In genomic region chr6:160073272-160073671, GRCh38 we compare ENCODE assay signal across 35 cellular contexts. TPM values are rescaled to one million over a fixed set of nuclear protein-coding genes. Genes with fewer than 3 reads are reported as not detected.
"Had no signal": no experiment of that assay in that cellular context is flagged by ENCODE, and none has a peak within 500 bp of the region (broad histone marks: within the 10 kb centered on the region; RNA-seq: fewer than 3 reads in every experiment).

No MANE protein-coding gene starts in this region.

- H3K27ac Mint-ChIP-seq: activated CD8-positive, alpha-beta memory T cell treated with anti-CD3 and anti-CD28 coated beads, Interleukin-2, amount 10 ng/mL, durations not matched to agents 7 days and 5 days; activated naive CD4-positive, alpha-beta T cell treated with anti-CD3 and anti-CD28 coated beads, Interleukin-2, amount 50 U/mL, for 24 hours; activated naive CD8-positive, alpha-beta T cell treated with anti-CD3 and anti-CD28 coated beads, Interleukin-2, amount 10 ng/mL, durations not matched to agents 7 days and 5 days; activated T-helper 2 cell treated with anti-CD3 and anti-CD28 coated beads, Interferon-gamma antibody, Interleukin-2, Interleukin-4, amounts not matched to agents 10 μg/mL and 5 μg/mL and 100 μg/mL, durations not matched to agents 14 hours and 24 hours and 36 hours had no signal

- H3K4me2 ChIP-seq: PC-9 had no signal

- H3K9me3 ChIP-seq: ascending aorta had no signal

- H3K27me3 ChIP-seq: ascending aorta had no signal

- H3K27ac ChIP-seq: ascending aorta, PC-9, VCaP had no signal

- H3K9me3 Mint-ChIP-seq: activated CD4-positive, alpha-beta memory T cell treated with anti-CD3 and anti-CD28 coated beads, Interleukin-2, amount 10 ng/mL, durations not matched to agents 7 days and 5 days; activated naive CD4-positive, alpha-beta T cell treated with anti-CD3 and anti-CD28 coated beads, Interleukin-2, amount 50 U/mL, for 24 hours; activated naive CD8-positive, alpha-beta T cell treated with anti-CD3 and anti-CD28 coated beads, Interleukin-2, amount 10 ng/mL, durations not matched to agents 7 days and 5 days; activated T-helper 2 cell treated with anti-CD3 and anti-CD28 coated beads, Interferon-gamma antibody, Interleukin-2, Interleukin-4, amounts not matched to agents 10 μg/mL and 5 μg/mL and 100 μg/mL, durations not matched to agents 14 hours and 24 hours and 36 hours had no signal

- H3K4me1 ChIP-seq: ascending aorta had no signal

- H3K4me3 ChIP-seq: ascending aorta, PC-9 had no signal

- H3K4me3 Mint-ChIP-seq: activated CD4-positive, alpha-beta memory T cell treated with anti-CD3 and anti-CD28 coated beads, Interleukin-2, amount 10 ng/mL, durations not matched to agents 7 days and 5 days; activated CD8-positive, alpha-beta memory T cell treated with anti-CD3 and anti-CD28 coated beads, Interleukin-2, amount 10 ng/mL, durations not matched to agents 7 days and 5 days; activated naive CD4-positive, alpha-beta T cell treated with anti-CD3 and anti-CD28 coated beads, Interleukin-2, amount 50 U/mL, for 24 hours; activated naive CD8-positive, alpha-beta T cell treated with anti-CD3 and anti-CD28 coated beads, Interleukin-2, amount 10 ng/mL, durations not matched to agents 7 days and 5 days had no signal

- ATAC-seq: activated CD8-positive, alpha-beta memory T cell treated with anti-CD3 and anti-CD28 coated beads, Interleukin-2, amount 10 ng/mL, durations not matched to agents 7 days and 5 days; Right ventricle myocardium inferior had no signal

- H3K27me3 Mint-ChIP-seq: activated CD4-positive, alpha-beta memory T cell treated with anti-CD3 and anti-CD28 coated beads, Interleukin-2, amount 10 ng/mL, durations not matched to agents 7 days and 5 days; activated CD8-positive, alpha-beta memory T cell treated with anti-CD3 and anti-CD28 coated beads, Interleukin-2, amount 10 ng/mL, durations not matched to agents 7 days and 5 days; activated naive CD4-positive, alpha-beta T cell treated with anti-CD3 and anti-CD28 coated beads, Interleukin-2, amount 50 U/mL, for 24 hours; activated naive CD8-positive, alpha-beta T cell treated with anti-CD3 and anti-CD28 coated beads, Interleukin-2, amount 10 ng/mL, durations not matched to agents 7 days and 5 days had no signal

- H2AFZ ChIP-seq: PC-9 had no signal

- DNase-seq: activated CD4-positive, alpha-beta memory T cell treated with anti-CD3 and anti-CD28 coated beads, Interleukin-2, amount 10 ng/mL, durations not matched to agents 7 days and 5 days; activated CD4-positive, alpha-beta T cell treated with anti-CD3 and anti-CD28 coated beads for 1 hour; activated CD4-positive, alpha-beta T cell treated with anti-CD3 and anti-CD28 coated beads for 48 hours; activated CD4-positive, CD25-positive, alpha-beta regulatory T cell; activated CD8-positive, alpha-beta memory T cell treated with anti-CD3 and anti-CD28 coated beads for 24 hours; activated CD8-positive, alpha-beta memory T cell treated with anti-CD3 and anti-CD28 coated beads, Interleukin-2, amount 10 ng/mL, durations not matched to agents 7 days and 5 days; activated CD8-positive, alpha-beta memory T cell treated with anti-CD3 and anti-CD28 coated beads, Interleukin-2, amount 50 U/mL, for 48 hours; activated gamma-delta T cell; activated naive CD4-positive, alpha-beta T cell treated with Interleukin-2 at 50 U/mL for 16 hours; activated naive CD8-positive, alpha-beta T cell treated with anti-CD3 and anti-CD28 coated beads, Interleukin-2, amount 10 ng/mL, durations not matched to agents 7 days and 5 days; activated T-cell treated with anti-CD3 and anti-CD28 coated beads, Interleukin-2, amount 50 U/mL, for 48 hours; amygdala; NCI-H1092 treated with DMSO at 0.1 percent for 48 hours; NCI-H1417; NCI-H146; NCI-H187; NCI-H2029 treated with DMSO at 0.1 percent for 48 hours; NCI-H2107; NCI-H2171; NCI-H510A; NCI-H526; NCI-H748 treated with DMSO at 0.1 percent for 48 hours; NK-92 treated with Interleukin-12 subunit alpha and Interleukin-12 subunit beta, amount 100 ng/mL, for 24 hours; PC-9; SW 1271; T-helper 1 cell; T-helper 2 cell; T-helper 9 cell had no signal

RNA-seq across cellular contexts. Expression of gene SLC22A1, which starts 48.3 kb away (rescaled TPM):
- total RNA-seq: ascending aorta, cardiac septum, M059J, PC-9 had no signal
